ENCODE assay signal across 10 cellular contexts in genomic region chr5:169944922-169945675, GRCh38. TPM values are rescaled to one million over a fixed set of nuclear protein-coding genes. Genes with fewer than 3 reads are reported as not detected.
DNase-seq lines count a peak whose midpoint lies in the region; ATAC-seq and TF ChIP-seq lines count a peak whose summit lies in the region.
"Had no signal": no experiment of that assay in that cellular context is flagged by ENCODE, and none has a peak within 500 bp of the region (broad histone marks: within the 10 kb centered on the region; RNA-seq: fewer than 3 reads in every experiment).

No MANE protein-coding gene starts in this region.

- no peaks in the 10 kb centered on the region for H3K27me3 Mint-ChIP-seq in activated T-helper 1 cell treated with anti-CD3 and anti-CD28 coated beads, Interleukin-12 subunit alpha, Interleukin-12 subunit beta, Interleukin-2, Interleukin-4 antibody, amounts not matched to agents 30 ng/mL and 10 ng/mL and 1 ng/mL, durations not matched to agents 14 hours and 24 hours and 36 hours (ENCODE audit: insufficient read depth)

- H3K27ac ChIP-seq in mesendoderm (ENCODE audit: low read depth, low read length), result no peak overlapping the region

- H3K36me3 Mint-ChIP-seq in activated T-helper 1 cell treated with anti-CD3 and anti-CD28 coated beads, Interleukin-12 subunit alpha, Interleukin-12 subunit beta, Interleukin-2, Interleukin-4 antibody, amounts not matched to agents 30 ng/mL and 10 ng/mL and 1 ng/mL, durations not matched to agents 14 hours and 24 hours and 36 hours (ENCODE audit: low read depth), result peaks cover 14% of the 10 kb centered on the region

- no peak overlapping the region for H2AK5ac ChIP-seq in mesendoderm (ENCODE audit: low read length)

- peaks cover 12% of the 10 kb centered on the region for H3K4me1 Mint-ChIP-seq in activated T-helper 1 cell treated with anti-CD3 and anti-CD28 coated beads, Interleukin-12 subunit alpha, Interleukin-12 subunit beta, Interleukin-2, Interleukin-4 antibody, amounts not matched to agents 30 ng/mL and 10 ng/mL and 1 ng/mL, durations not matched to agents 14 hours and 24 hours and 36 hours (ENCODE audit: low read depth)

- ATAC-seq in GM21619 (IDR thresholded peaks at IDR 0.05; ENCODE audit: unreplicated experiment) (peak; percentile 44), HG03354 (IDR thresholded peaks at IDR 0.05; ENCODE audit: poor library complexity, severe bottlenecking, unreplicated experiment) (no peak), GM18520 (IDR thresholded peaks at IDR 0.05; ENCODE audit: unreplicated experiment) (no peak)

- no peak for TF ChIP-seq CTCF in GM12865 (IDR thresholded peaks at IDR 0.05; ENCODE audit: insufficient read depth, low read depth, low read length, missing control alignments)

- H3K18ac ChIP-seq in mesendoderm (ENCODE audit: low read length), result no peak overlapping the region

- no CpG with 5 or more reads among the region's 8 CpGs for WGBS in mesendoderm (ENCODE audit: extremely low coverage, insufficient coverage, low lambda C conversion rate)

- H3K4me1 ChIP-seq in mesendoderm (ENCODE audit: control insufficient read depth, low read depth, low read length), result peaks cover 4% of the 10 kb centered on the region

- no peak overlapping the region for H2BK15ac ChIP-seq in mesendoderm (replicated peaks; ENCODE audit: low read depth)

- no peak overlapping the region for H2BK120ac ChIP-seq in mesendoderm (ENCODE audit: low read depth, low read length)

- no peak overlapping the region for H3K9ac ChIP-seq in mesendoderm (ENCODE audit: low read length)

- no peaks in the 10 kb centered on the region for H3K79me2 ChIP-seq in mesendoderm (ENCODE audit: control insufficient read depth, insufficient read depth, low read length)

- intact Hi-C loops in activated T-helper 1 cell treated with anti-CD3 and anti-CD28 coated beads, Interleukin-12 subunit alpha, Interleukin-12 subunit beta, Interleukin-2, Interleukin-4 antibody, amounts not matched to agents 30 ng/mL and 10 ng/mL and 1 ng/mL, durations not matched to agents 14 hours and 24 hours and 36 hours (cut with micrococcal nuclease), result no loop called here

- H3K27ac Mint-ChIP-seq in activated T-helper 1 cell treated with anti-CD3 and anti-CD28 coated beads, Interleukin-12 subunit alpha, Interleukin-12 subunit beta, Interleukin-2, Interleukin-4 antibody, amounts not matched to agents 30 ng/mL and 10 ng/mL and 1 ng/mL, durations not matched to agents 14 hours and 24 hours and 36 hours, result peak overlapping the region; percentile 43

- H4K8ac ChIP-seq in mesendoderm (ENCODE audit: low read depth, low read length), result no peak overlapping the region

- no peaks in the 10 kb centered on the region for H3K36me3 ChIP-seq in mesendoderm (ENCODE audit: control insufficient read depth, insufficient read depth, low read length)

- no peak overlapping the region for H3K4me2 ChIP-seq in mesendoderm (ENCODE audit: low read length)

- peaks cover 6% of the 10 kb centered on the region for H3K9me3 Mint-ChIP-seq in activated T-helper 1 cell treated with anti-CD3 and anti-CD28 coated beads, Interleukin-12 subunit alpha, Interleukin-12 subunit beta, Interleukin-2, Interleukin-4 antibody, amounts not matched to agents 30 ng/mL and 10 ng/mL and 1 ng/mL, durations not matched to agents 14 hours and 24 hours and 36 hours

- H3K23ac ChIP-seq in mesendoderm (ENCODE audit: low read length), result no peak overlapping the region

- H3K79me1 ChIP-seq in mesendoderm (ENCODE audit: low read length), result no peaks in the 10 kb centered on the region

- H4K5ac ChIP-seq in mesendoderm (ENCODE audit: low read length), result no peak overlapping the region

- no peak overlapping the region for H3K56ac ChIP-seq in mesendoderm (ENCODE audit: low read length)

- H3K4me3 Mint-ChIP-seq in activated T-helper 1 cell treated with anti-CD3 and anti-CD28 coated beads, Interleukin-12 subunit alpha, Interleukin-12 subunit beta, Interleukin-2, Interleukin-4 antibody, amounts not matched to agents 30 ng/mL and 10 ng/mL and 1 ng/mL, durations not matched to agents 14 hours and 24 hours and 36 hours, result no peak overlapping the region

- H3K4ac ChIP-seq in mesendoderm (ENCODE audit: low read depth, low read length), result no peak overlapping the region

- no peak overlapping the region for H3K4me3 ChIP-seq in GM12865 (ENCODE audit: low read depth, low read length)
- no peak overlapping the region for H3K4me3 ChIP-seq in mesendoderm (ENCODE audit: low read length)
- H3K4me3 ChIP-seq: lung had no signal

- DNase-seq in GM12865 (ENCODE audit: low read depth) (peak; percentile 13), mesendoderm (peak; percentile 28), EL (no peak), SIG-M5 (lab: John Stamatoyannopoulos, UW) (no peak)
- DNase-seq in activated T-helper 1 cell treated with anti-CD3 and anti-CD28 coated beads, Interleukin-12 subunit alpha, Interleukin-12 subunit beta, Interleukin-2, Interleukin-4 antibody, amounts not matched to agents 30 ng/mL and 10 ng/mL and 1 ng/mL, durations not matched to agents 14 hours and 24 hours and 36 hours (ENCODE audit: low spot score), result no peak
- DNase-seq: NCI-H1105 had no signal

- H3K27me3 ChIP-seq in mesendoderm (ENCODE audit: insufficient read depth, low read length, poor library complexity), result no peaks in the 10 kb centered on the region

- no peak overlapping the region for H2BK5ac ChIP-seq in mesendoderm (ENCODE audit: low read length)

RNA-seq across cellular contexts. Expression of gene INSYN2B, which starts 35.2 kb away (rescaled TPM):
- total RNA-seq in activated T-helper 1 cell treated with anti-CD3 and anti-CD28 coated beads, Interleukin-12 subunit alpha, Interleukin-12 subunit beta, Interleukin-2, Interleukin-4 antibody, amounts not matched to agents 30 ng/mL and 10 ng/mL and 1 ng/mL, durations not matched to agents 14 hours and 24 hours and 36 hours, result not detected in 2 replicates
- polyA plus RNA-seq in mesendoderm (2013, experiment 1 of 2), result 0.04 TPM
- 0.06 TPM for polyA plus RNA-seq in mesendoderm (2013, experiment 2 of 2)

Comparison
In these comparisons a context has a peak if more than half of its experiments do, and no peak if none do; other contexts are left out.
1. DNase-seq: peak in GM12865 (single experiment) and mesendoderm (single experiment); none in activated T-helper 1 cell treated with anti-CD3 and anti-CD28 coated beads, Interleukin-12 subunit alpha, Interleukin-12 subunit beta, Interleukin-2, Interleukin-4 antibody, amounts not matched to agents 30 ng/mL and 10 ng/mL and 1 ng/mL, durations not matched to agents 14 hours and 24 hours and 36 hours (single experiment), EL (single experiment) and SIG-M5 (single experiment).